In genomic region chr4:168923526-168924194, GRCh38 we compare ENCODE assay signal across 1 cellular context.
TF ChIP-seq lines count a peak whose summit lies in the region.

No MANE protein-coding gene starts in this region.

TF ChIP-seq in H1, 55 proteins besides CTCF, POLR2A, EP300 and RAD21 (continued from another document):
- no peak for TF ChIP-seq TAF7 (optimal IDR thresholded peaks at IDR 0.05; ENCODE audit: borderline replicate concordance, low read depth, low read length)
- TF ChIP-seq ATF2 (IDR thresholded peaks at IDR 0.05; ENCODE audit: low read length): no peak
- no peak for TF ChIP-seq USF2 (IDR thresholded peaks at IDR 0.05; ENCODE audit: low read length)
